23 cellular contexts compared by ENCODE assay signal in genomic region chr17:58932956-58933355, GRCh38.
DNase-seq lines count a peak whose midpoint lies in the region.
"Had no signal": no experiment of that assay in that cellular context is flagged by ENCODE, and none has a peak within 500 bp of the region (broad histone marks: within the 10 kb centered on the region; RNA-seq: fewer than 3 reads in every experiment).

No MANE protein-coding gene starts in this region.

- DNase-seq in NCI-H510A treated with DMSO at 0.1 percent for 48 hours (lab: John Stamatoyannopoulos, UW) (peak; percentile 8), NCI-H510A (lab: John Stamatoyannopoulos, UW) (no peak), NCI-H1436 (lab: John Stamatoyannopoulos, UW) (peak; percentile 23), NCI-H748 treated with DMSO at 0.1 percent for 48 hours (lab: John Stamatoyannopoulos, UW) (peak; percentile 76), epithelial cell of prostate (ENCODE audit: low read depth, low spot score) (peak; percentile 8), amniotic stem cell (lab: John Stamatoyannopoulos, UW) (no peak), SW 1271 (lab: John Stamatoyannopoulos, UW) (no peak), NCI-H2171 treated with DMSO at 0.1 percent for 48 hours (lab: John Stamatoyannopoulos, UW) (no peak)
- DNase-seq: BE2C, DMS79 treated with DMSO at 0.1 percent for 48 hours, H7, HFFc6, IMR-90, MV-4-11, NCI-H1105 treated with DMSO at 0.1 percent for 48 hours, NCI-H2029, NCI-H446, NCI-H82, OCI-M1, SHP77, T-helper 17 cell had no signal

- H3K27ac ChIP-seq in epithelial cell of prostate = no peak overlapping the region
- H3K27ac ChIP-seq: A549, KMS-11 had no signal

Comparison
In these comparisons a context has a peak if more than half of its experiments do, and no peak if none do; other contexts are left out.
1. DNase-seq: peak in NCI-H510A treated with DMSO at 0.1 percent for 48 hours (single experiment), NCI-H1436 (single experiment), NCI-H748 treated with DMSO at 0.1 percent for 48 hours (single experiment) and epithelial cell of prostate (single experiment); none in NCI-H510A (single experiment), amniotic stem cell (single experiment), SW 1271 (0 of 2) and NCI-H2171 treated with DMSO at 0.1 percent for 48 hours (single experiment).